In genomic region chr4:18882468-18882867, GRCh38 we compare ENCODE assay signal across 1 cellular context.
TF ChIP-seq lines count a peak whose summit lies in the region.

No MANE protein-coding gene starts in this region.

TF ChIP-seq in HCT116, 20 proteins besides CTCF, POLR2A, EP300 and RAD21:
- no peak for TF ChIP-seq ZBTB33 (IDR thresholded peaks at IDR 0.05; ENCODE audit: extremely low read depth, insufficient replicate concordance, low read length)
- TF ChIP-seq ZFX (IDR thresholded peaks at IDR 0.05), result no peak
- no peak for TF ChIP-seq EZH2phosphoT487 (IDR thresholded peaks at IDR 0.05; ENCODE audit: borderline replicate concordance)
- TF ChIP-seq FOSL1 (IDR thresholded peaks at IDR 0.05; ENCODE audit: low read depth), result no peak
